ENCODE assay signal across 9 cellular contexts in the genomic region with DNA sequence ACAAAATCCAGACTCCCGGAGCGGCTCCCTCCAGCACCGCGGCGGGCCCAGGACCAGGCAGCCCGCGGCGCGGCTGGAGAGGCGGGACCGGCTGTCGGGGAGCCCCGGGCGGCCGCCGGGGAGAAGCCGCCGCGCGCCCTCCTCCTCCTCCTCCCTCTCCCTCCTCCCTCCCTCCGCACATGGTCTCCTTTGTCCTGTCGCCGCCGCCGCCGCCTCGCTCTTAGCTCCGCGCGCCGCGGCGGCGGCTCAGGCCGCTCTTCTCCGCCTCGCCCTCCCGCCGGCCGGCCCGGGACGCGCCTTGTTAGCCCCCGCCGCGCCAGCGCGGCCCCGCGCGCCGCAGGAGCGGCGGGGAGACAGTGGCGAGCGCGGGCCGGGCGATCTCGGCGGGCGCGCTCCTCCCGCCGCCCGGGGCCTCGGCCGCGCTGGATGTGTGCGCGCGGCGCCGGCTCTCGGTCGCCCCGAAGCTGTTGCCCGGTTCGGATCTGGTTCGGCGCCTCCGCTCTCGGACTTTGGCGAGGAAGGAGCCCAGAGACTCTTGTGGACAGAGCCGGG.
DNase-seq lines count a peak whose midpoint lies in the region; ATAC-seq, FAIRE-seq and TF ChIP-seq lines count a peak whose summit lies in the region.
"Had no signal": no experiment of that assay in that cellular context is flagged by ENCODE, and none has a peak within 500 bp of the region (broad histone marks: within the 10 kb centered on the region; RNA-seq: fewer than 3 reads in every experiment).

No MANE protein-coding gene starts in this region.

- H3K9me3 ChIP-seq in Panc1 (ENCODE audit: control insufficient read depth, insufficient read depth, low read depth, low read length) (no peaks in the 10 kb centered on the region), liver (ENCODE audit: control insufficient read depth in 4 of 4, low read length in 3 of 4) (no peaks in the 10 kb centered on the region)

- TF ChIP-seq CTCF in 22Rv1 (IDR thresholded peaks at IDR 0.05) (no peak), Panc1 (IDR thresholded peaks at IDR 0.05) (no peak), choroid plexus epithelial cell (conservative IDR thresholded peaks at IDR 0.05; ENCODE audit: low read depth, low read length) (no peak), liver (IDR thresholded peaks at IDR 0.05; ENCODE audit: low read depth, low read length, missing input control) (no peak)

- WGBS in liver: under 1% methylated on average over 85 of the region's 85 CpGs

- H3K4me3 ChIP-seq in Panc1 (ENCODE audit: low read depth in 2 of 2, low read length in 2 of 2) (peak overlapping the region; percentile 41 to 48), choroid plexus epithelial cell (ENCODE audit: low read depth, low read length) (peak overlapping the region; percentile 76), liver (ENCODE audit: low read depth in 1 of 3, low read length in 3 of 3) (peak overlapping the region; percentile 73 to 94 (median 78))

- in situ Hi-C loops in Panc1 (cut with HindIII; ENCODE audit: low pct_unique_long_range_greater_than_20kb, low sequenced_read_pairs): no loop called here

- no peaks in the 10 kb centered on the region for H3K36me3 ChIP-seq in Panc1 (ENCODE audit: control insufficient read depth, insufficient read depth, low read length)
- no peaks in the 10 kb centered on the region for H3K36me3 ChIP-seq in liver (ENCODE audit: control insufficient read depth in 4 of 4, insufficient read depth in 3 of 4, low read depth in 1 of 4, low read length in 3 of 4)

- peaks cover 20% of the 10 kb centered on the region for H3K27me3 ChIP-seq in Panc1 (ENCODE audit: control insufficient read depth, insufficient read depth, low read length)
- H3K27me3 ChIP-seq in liver (ENCODE audit: control insufficient read depth in 4 of 4, insufficient read depth in 4 of 4, low read length in 3 of 4): no peaks in the 10 kb centered on the region

- no peak for TF ChIP-seq POLR2A in GM12891 (IDR thresholded peaks at IDR 0.05; ENCODE audit: low read depth, low read length)

- CTCF ChIA-PET in Panc1 (lab: Charles Lee): interaction anchor here (0.6 to 0.7 kb wide), 4 partner anchors 1073 to 1455 kb away, joined by 4 to 9 read pairs (median 8); no protein-coding TSS in a partner anchor

- ATAC-seq in HG02885 (IDR thresholded peaks at IDR 0.05; ENCODE audit: poor library complexity, unreplicated experiment) (peak; percentile 41), Panc1 (peak; percentile 19; the same call in 1 of the 2 replicates)
- ATAC-seq: HCT116 had no signal

- POLR2A ChIA-PET in Panc1 (lab: Charles Lee): interaction anchor here (0.7 kb wide), 1 partner anchor 32 kb away, joined by 3 read pairs; no protein-coding TSS in a partner anchor

- H3K27ac ChIP-seq in 22Rv1 (peak overlapping the region; percentile 37; the same call in 1 of the 2 replicates), Panc1 (ENCODE audit: low read length) (no peak overlapping the region), liver (ENCODE audit: low read depth in 1 of 2, low read length in 2 of 2) (peak overlapping the region; percentile 42 to 71), substantia nigra (ENCODE audit: low read depth, low read length, poor library complexity, severe bottlenecking) (peak overlapping the region; percentile 33)

- no peak for FAIRE-seq in GM12891 (lab: Jason Lieb, UNC)

- peak; percentile 46 for DNase-seq in GM12891 (ENCODE audit: insufficient read length, low spot score)
- DNase-seq in Panc1 (ENCODE audit: low read depth, low spot score): no peak
- DNase-seq in choroid plexus epithelial cell (ENCODE audit: low read depth): peak; percentile 47
- peak in 30 of 49 donors; percentile 11 to 70 (median 30) for DNase-seq in substantia nigra (lab: John Stamatoyannopoulos, UW)
- no peak for DNase-seq in cortex of kidney (lab: John Stamatoyannopoulos, UW)

- intact Hi-C loops in Panc1 (cut with micrococcal nuclease; ENCODE audit: unreplicated experiment): loop anchor here (10.0 kb wide), 1 partner anchor 100 kb away; no protein-coding TSS in a partner anchor

- TF ChIP-seq RAD21 in liver (IDR thresholded peaks at IDR 0.05): no peak

- no TSS peak for BruUV-seq in Panc1 (replicated peaks; lab: Mats Ljungman, UMichigan)

- H3K9ac ChIP-seq in liver (ENCODE audit: low read depth in 1 of 2, low read length in 2 of 2): peak overlapping the region; percentile 61 to 68

- no peaks in the 10 kb centered on the region for H3K4me1 ChIP-seq in Panc1 (ENCODE audit: control insufficient read depth, insufficient read depth, low read length)
- H3K4me1 ChIP-seq in liver (ENCODE audit: control insufficient read depth in 4 of 4, insufficient read depth in 4 of 4, low read length in 3 of 4): peaks cover 0 to 41% (median 25%) of the 10 kb centered on the region in 4 donors

TF ChIP-seq in GM12891, 5 proteins besides CTCF, POLR2A, EP300 and RAD21:
- TF ChIP-seq POU2F2 (IDR thresholded peaks at IDR 0.05; ENCODE audit: low read depth, low read length) (no peak), POLR2AphosphoS5 (IDR thresholded peaks at IDR 0.05; ENCODE audit: low read depth, low read length) (no peak), PAX5 (IDR thresholded peaks at IDR 0.05; ENCODE audit: insufficient read depth, low read length, severe bottlenecking) (no peak), SPI1 (IDR thresholded peaks at IDR 0.05; ENCODE audit: low read depth, low read length) (no peak), TAF1 (IDR thresholded peaks at IDR 0.05; ENCODE audit: low read depth, low read length) (no peak)

TF ChIP-seq in liver, 16 proteins besides CTCF, POLR2A, EP300 and RAD21:
- TF ChIP-seq FOXA2 (IDR thresholded peaks at IDR 0.05): no peak
- TF ChIP-seq SP1 (IDR thresholded peaks at IDR 0.05): no peak
- no peak for TF ChIP-seq TAF1 (conservative IDR thresholded peaks at IDR 0.05)
- TF ChIP-seq YY1 (IDR thresholded peaks at IDR 0.05): no peak
- TF ChIP-seq GABPA (IDR thresholded peaks at IDR 0.05 in 1 of 2, conservative IDR thresholded peaks at IDR 0.05 in 1 of 2): no peak
- no peak for TF ChIP-seq HNF4G (IDR thresholded peaks at IDR 0.05)
- no peak for TF ChIP-seq RXRA (IDR thresholded peaks at IDR 0.05)
- TF ChIP-seq, protein P1, sequence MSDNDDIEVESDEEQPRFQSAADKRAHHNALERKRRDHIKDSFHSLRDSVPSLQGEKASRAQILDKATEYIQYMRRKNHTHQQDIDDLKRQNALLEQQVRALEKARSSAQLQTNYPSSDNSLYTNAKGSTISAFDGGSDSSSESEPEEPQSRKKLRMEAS (IDR thresholded peaks at IDR 0.05): no peak
- TF ChIP-seq JUND (IDR thresholded peaks at IDR 0.05): no peak
- no peak for TF ChIP-seq EGR1 (IDR thresholded peaks at IDR 0.05; ENCODE audit: low read depth in 2 of 2)
- TF ChIP-seq, protein P2, sequence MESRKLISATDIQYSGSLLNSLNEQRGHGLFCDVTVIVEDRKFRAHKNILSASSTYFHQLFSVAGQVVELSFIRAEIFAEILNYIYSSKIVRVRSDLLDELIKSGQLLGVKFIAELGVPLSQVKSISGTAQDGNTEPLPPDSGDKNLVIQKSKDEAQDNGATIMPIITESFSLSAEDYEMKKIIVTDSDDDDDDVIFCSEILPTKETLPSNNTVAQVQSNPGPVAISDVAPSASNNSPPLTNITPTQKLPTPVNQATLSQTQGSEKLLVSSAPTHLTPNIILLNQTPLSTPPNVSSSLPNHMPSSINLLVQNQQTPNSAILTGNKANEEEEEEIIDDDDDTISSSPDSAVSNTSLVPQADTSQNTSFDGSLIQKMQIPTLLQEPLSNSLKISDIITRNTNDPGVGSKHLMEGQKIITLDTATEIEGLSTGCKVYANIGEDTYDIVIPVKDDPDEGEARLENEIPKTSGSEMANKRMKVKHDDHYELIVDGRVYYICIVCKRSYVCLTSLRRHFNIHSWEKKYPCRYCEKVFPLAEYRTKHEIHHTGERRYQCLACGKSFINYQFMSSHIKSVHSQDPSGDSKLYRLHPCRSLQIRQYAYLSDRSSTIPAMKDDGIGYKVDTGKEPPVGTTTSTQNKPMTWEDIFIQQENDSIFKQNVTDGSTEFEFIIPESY (IDR thresholded peaks at IDR 0.05): no peak
- TF ChIP-seq FOXA1 (IDR thresholded peaks at IDR 0.05): no peak
- no peak for TF ChIP-seq HNF4A (conservative IDR thresholded peaks at IDR 0.05)
- TF ChIP-seq, protein P3, sequence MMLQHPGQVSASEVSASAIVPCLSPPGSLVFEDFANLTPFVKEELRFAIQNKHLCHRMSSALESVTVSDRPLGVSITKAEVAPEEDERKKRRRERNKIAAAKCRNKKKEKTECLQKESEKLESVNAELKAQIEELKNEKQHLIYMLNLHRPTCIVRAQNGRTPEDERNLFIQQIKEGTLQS (IDR thresholded peaks at IDR 0.05): no peak
- TF ChIP-seq NR2F2 (IDR thresholded peaks at IDR 0.05): no peak
TF ChIP-seq in liver: peak in this region for 0.

Comparison
In these comparisons a context has a peak if more than half of its experiments do, and no peak if none do; other contexts are left out.
1. DNase-seq: peak in GM12891 (single experiment), choroid plexus epithelial cell (single experiment) and substantia nigra (30 of 49); none in Panc1 (single experiment) and cortex of kidney (single experiment).
2. Peak in every context shown above with its lines, with median percentiles within 50 percentile points of each other: H3K4me3 ChIP-seq.